8 cellular contexts compared by ENCODE assay signal in genomic region chr7:42931834-42932651, GRCh38. TPM values are rescaled to one million over a fixed set of nuclear protein-coding genes. Genes with fewer than 3 reads are reported as not detected.
DNase-seq lines count a peak whose midpoint lies in the region; ATAC-seq and TF ChIP-seq lines count a peak whose summit lies in the region.

TSS of gene MRPL32 (plus strand) at chr7:42932376. CDS start at chr7:42932387, 11 bp downstream.
TSS of gene PSMA2 (minus strand) at chr7:42932174. CDS start at chr7:42932158, 16 bp downstream.

- TF ChIP-seq CTCF in left ventricle myocardium inferior (IDR thresholded peaks at IDR 0.05; ENCODE audit: borderline replicate concordance) (no peak), progenitor cell of endocrine pancreas (IDR thresholded peaks at IDR 0.05; ENCODE audit: unreplicated experiment) (no peak)

- H3K36me3 Mint-ChIP-seq in T-helper 17 cell (ENCODE audit: low read depth) (peaks cover 6% of the 10 kb centered on the region), progenitor cell of endocrine pancreas (ENCODE audit: insufficient read depth) (peaks cover 7% of the 10 kb centered on the region)

- peaks cover 38% of the 10 kb centered on the region for H3K4me1 Mint-ChIP-seq in T-helper 17 cell
- peaks cover 33% of the 10 kb centered on the region for H3K4me1 Mint-ChIP-seq in progenitor cell of endocrine pancreas (ENCODE audit: low read depth)

- H3K27ac Mint-ChIP-seq in T-helper 17 cell (peak within 1 kb of the TSS; percentile 98), progenitor cell of endocrine pancreas (peak within 1 kb of the TSS; percentile 97)

- peak within 1 kb of the TSS; percentile 85 for H3K27ac ChIP-seq in left ventricle myocardium inferior (replicated peaks)

- peaks cover 72% of the 10 kb centered on the region for H3K4me1 ChIP-seq in left ventricle myocardium inferior

- H3K27me3 ChIP-seq in left ventricle myocardium inferior (ENCODE audit: low read depth): no peaks in the 10 kb centered on the region

- intact Hi-C loops in left ventricle myocardium inferior (cut with micrococcal nuclease): no loop called here

- peak within 1 kb of the TSS; percentile 88 for H3K4me3 ChIP-seq in left ventricle myocardium inferior

- H3K36me3 ChIP-seq in left ventricle myocardium inferior: peaks cover 26% of the 10 kb centered on the region

- peak; percentile 98 for DNase-seq in NCI-H1694 treated with DMSO at 0.1 percent for 48 hours (lab: John Stamatoyannopoulos, UW)
- DNase-seq in T-helper 17 cell: peak; percentile 87 to 92 (median 91)
- DNase-seq in amygdala (lab: John Stamatoyannopoulos, UW): peak; percentile 66 to 98 (median 94)
- DNase-seq in left ventricle myocardium inferior: peak; percentile 93
- DNase-seq in progenitor cell of endocrine pancreas (ENCODE audit: low spot score, unreplicated experiment): peak; percentile 84
- peak; percentile 97 for DNase-seq in ureter (ENCODE audit: low spot score)

- H3K4me3 Mint-ChIP-seq in T-helper 17 cell: peak within 1 kb of the TSS; percentile 100
- peak within 1 kb of the TSS; percentile 99 for H3K4me3 Mint-ChIP-seq in progenitor cell of endocrine pancreas (ENCODE audit: low read depth)

- H3K9me3 Mint-ChIP-seq in progenitor cell of endocrine pancreas (ENCODE audit: low read depth): no peaks in the 10 kb centered on the region

- no peaks in the 10 kb centered on the region for H3K27me3 Mint-ChIP-seq in T-helper 17 cell
- no peaks in the 10 kb centered on the region for H3K27me3 Mint-ChIP-seq in progenitor cell of endocrine pancreas

- H3K9me3 ChIP-seq in T-helper 17 cell (ENCODE audit: control insufficient read depth, low read length, poor library complexity, severe bottlenecking) (no peaks in the 10 kb centered on the region), left ventricle myocardium inferior (replicated peaks) (no peaks in the 10 kb centered on the region)

- TF ChIP-seq POLR2A in GM15510 (IDR thresholded peaks at IDR 0.05; ENCODE audit: borderline replicate concordance, extremely low read depth, insufficient read length): peak; percentile 89

- peak; percentile 99 for ATAC-seq in HG02885 (IDR thresholded peaks at IDR 0.05; ENCODE audit: poor library complexity, unreplicated experiment)
- ATAC-seq in T-helper 17 cell: peak; percentile 99

RNA-seq across cellular contexts. Expression of gene MRPL32, which starts in this region (rescaled TPM):
- total RNA-seq in T-helper 17 cell (10 to 100 TPM; 31.1 to 39.1 TPM), left ventricle myocardium inferior (65.5 TPM), progenitor cell of endocrine pancreas (49.9 and 51.3 TPM in 2 replicates), ureter (41.5 TPM)

RNA-seq across cellular contexts. Expression of gene PSMA2, which starts in this region (rescaled TPM):
- total RNA-seq in T-helper 17 cell (10 to 100 TPM; 42.1 to 49.8 TPM), left ventricle myocardium inferior (77.7 TPM), progenitor cell of endocrine pancreas (99.9 and 102 TPM in 2 replicates), ureter (46.7 TPM)

Comparison
In these comparisons a context has a peak if more than half of its experiments do, and no peak if none do; other contexts are left out.
1. Peak in every context shown above with its lines: DNase-seq, ATAC-seq, H3K4me3 ChIP-seq and H3K27ac ChIP-seq.